15 cellular contexts compared by ENCODE assay signal in the genomic region with DNA sequence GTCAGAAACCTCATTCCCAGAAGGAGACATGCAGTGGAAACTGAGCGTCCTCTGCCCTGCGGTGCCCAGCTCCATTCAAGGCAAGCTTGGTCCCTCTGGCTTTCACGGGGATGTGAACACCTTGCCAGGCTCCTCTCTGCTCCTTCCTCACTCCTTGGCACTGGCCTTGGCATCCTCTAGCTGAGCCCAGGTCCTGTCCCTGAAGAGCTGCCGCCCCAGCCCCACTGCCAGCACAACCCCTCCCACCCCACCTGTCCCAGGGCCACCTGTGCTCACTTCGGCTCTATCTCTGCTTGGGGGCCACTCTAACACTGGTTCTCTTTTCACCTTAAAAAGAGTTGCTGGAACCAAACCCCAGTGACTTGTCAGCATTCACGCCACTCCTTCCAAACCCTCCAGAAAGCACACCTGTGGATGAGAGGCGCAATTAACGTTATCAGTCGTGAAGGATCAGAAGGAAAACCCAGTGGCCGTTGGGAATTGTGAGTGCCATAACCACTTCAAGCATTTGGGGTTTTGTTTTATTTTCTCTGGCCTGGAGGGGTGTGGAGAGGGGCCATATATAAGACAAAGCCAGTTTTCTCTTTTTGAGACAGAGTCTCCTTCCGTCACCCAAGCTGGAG.
DNase-seq lines count a peak whose midpoint lies in the region; ATAC-seq and TF ChIP-seq lines count a peak whose summit lies in the region.
"Had no signal": no experiment of that assay in that cellular context is flagged by ENCODE, and none has a peak within 500 bp of the region (broad histone marks: within the 10 kb centered on the region; RNA-seq: fewer than 3 reads in every experiment).

No MANE protein-coding gene starts in this region.

- WGBS in trophoblast cell (ENCODE audit: extremely low coverage, insufficient coverage, insufficient read length) = no CpG with 5 or more reads among the region's 11 CpGs

- peaks cover 2% of the 10 kb centered on the region for H3K79me2 ChIP-seq in trophoblast cell (ENCODE audit: control insufficient read depth, insufficient read depth, low read length, poor library complexity)

- peak overlapping the region; percentile 7 for H4K91ac ChIP-seq in trophoblast cell (ENCODE audit: low read depth, low read length)

- H3K4me2 ChIP-seq in trophoblast cell (ENCODE audit: low read length) = no peak overlapping the region

- H4K8ac ChIP-seq in trophoblast cell (ENCODE audit: low read depth, low read length) = no peak overlapping the region

- POLR2A ChIA-PET in activated CD4-positive, alpha-beta T cell treated with anti-CD3 and anti-CD28 coated beads, Interleukin-2, amount 10 ng/mL, durations not matched to agents 7 days and 5 days (lab: Charles Lee) = no interaction called here

- no peak overlapping the region for H2BK5ac ChIP-seq in trophoblast cell (ENCODE audit: low read depth, low read length, poor library complexity)

- H4K12ac ChIP-seq in trophoblast cell (ENCODE audit: low read depth, low read length) = no peak overlapping the region

- H2BK120ac ChIP-seq in trophoblast cell (ENCODE audit: insufficient read depth, low read length, poor library complexity) = no peak overlapping the region

- no peaks in the 10 kb centered on the region for H3K9me3 ChIP-seq in colonic mucosa
- no peaks in the 10 kb centered on the region for H3K9me3 ChIP-seq in left lung
- H3K9me3 ChIP-seq in trophoblast cell (ENCODE audit: insufficient read depth, low read depth, low read length) = no peaks in the 10 kb centered on the region

- H3K36me3 Mint-ChIP-seq in activated CD4-positive, alpha-beta T cell treated with anti-CD3 and anti-CD28 coated beads, Interleukin-2, amount 10 ng/mL, durations not matched to agents 7 days and 5 days (ENCODE audit: low read depth) = no peaks in the 10 kb centered on the region

- H3K9ac ChIP-seq in colonic mucosa (ENCODE audit: low read depth in 2 of 2, low read length in 2 of 2) = peak overlapping the region in 1 of 2 donors; percentile 10
- no peak overlapping the region for H3K9ac ChIP-seq in trophoblast cell (ENCODE audit: low read length)

- no peak overlapping the region for H3K4me3 Mint-ChIP-seq in activated CD4-positive, alpha-beta T cell treated with anti-CD3 and anti-CD28 coated beads, Interleukin-2, amount 10 ng/mL, durations not matched to agents 7 days and 5 days
- H3K4me3 Mint-ChIP-seq: B cell; CD4-positive, alpha-beta T cell; GM23338; H9 had no signal

- intact Hi-C loops in colonic mucosa (cut with DNase I) = loop anchor here (5.0 kb wide), 1 partner anchor 100 kb away; no protein-coding TSS in a partner anchor
- intact Hi-C loops in left lung (cut with DNase I) = loop anchor here in 1 of 2 donors (10.0 kb wide), 1 partner anchor 97 kb away; no protein-coding TSS in a partner anchor

- no peaks in the 10 kb centered on the region for H3K36me3 ChIP-seq in colonic mucosa
- no peaks in the 10 kb centered on the region for H3K36me3 ChIP-seq in left lung
- H3K36me3 ChIP-seq in trophoblast cell (ENCODE audit: control insufficient read depth in 1 of 2, insufficient read depth in 2 of 2, low read length in 2 of 2) = no peaks in the 10 kb centered on the region

- peak overlapping the region; percentile 41 for H3K27ac Mint-ChIP-seq in activated CD4-positive, alpha-beta T cell treated with anti-CD3 and anti-CD28 coated beads, Interleukin-2, amount 10 ng/mL, durations not matched to agents 7 days and 5 days
- H3K27ac Mint-ChIP-seq: B cell; CD4-positive, alpha-beta T cell; GM23338; H9 had no signal

- H3K27ac ChIP-seq in colonic mucosa (peak overlapping the region; percentile 22), left lung (no peak overlapping the region), trophoblast cell (ENCODE audit: low read depth, low read length) (no peak overlapping the region)

- no peaks in the 10 kb centered on the region for H3K4me1 ChIP-seq in colonic mucosa
- H3K4me1 ChIP-seq in left lung = peaks cover 0 to 9% of the 10 kb centered on the region in 2 donors
- H3K4me1 ChIP-seq in trophoblast cell (ENCODE audit: control insufficient read depth in 1 of 2, insufficient read depth in 2 of 2, low read length in 2 of 2) = peaks cover 16 to 17% of the 10 kb centered on the region in 2 experiments

- H3K79me1 ChIP-seq in trophoblast cell (ENCODE audit: low read length) = peaks cover 12% of the 10 kb centered on the region

- H3K27me3 ChIP-seq in colonic mucosa = no peaks in the 10 kb centered on the region
- no peaks in the 10 kb centered on the region for H3K27me3 ChIP-seq in left lung
- H3K27me3 ChIP-seq in trophoblast cell (ENCODE audit: insufficient read depth, low read length) = no peaks in the 10 kb centered on the region

- no peak for DNase-seq in activated CD4-positive, alpha-beta T cell treated with anti-CD3 and anti-CD28 coated beads, Interleukin-2, amount 10 ng/mL, durations not matched to agents 7 days and 5 days
- no peak for DNase-seq in activated CD4-positive, alpha-beta T cell treated with anti-CD3 and anti-CD28 coated beads for 4 hours
- peak; percentile 34 for DNase-seq in colonic mucosa
- no peak for DNase-seq in left lung
- no peak for DNase-seq in trophoblast cell
- DNase-seq in putamen (ENCODE audit: low spot score) = no peak
- DNase-seq: C1 segment of cervical spinal cord; Calu3; CD4-positive, alpha-beta T cell; DMS 273 treated with DMSO at 0.1 percent for 48 hours; EL; H9 had no signal

- H2BK12ac ChIP-seq in trophoblast cell (ENCODE audit: low read length) = no peak overlapping the region

- no peaks in the 10 kb centered on the region for H3K4me1 Mint-ChIP-seq in activated CD4-positive, alpha-beta T cell treated with anti-CD3 and anti-CD28 coated beads, Interleukin-2, amount 10 ng/mL, durations not matched to agents 7 days and 5 days
- H3K4me1 Mint-ChIP-seq: B cell had no signal

- no peak for TF ChIP-seq POLR2A in GM18505 (IDR thresholded peaks at IDR 0.05; ENCODE audit: borderline replicate concordance, extremely low read depth, insufficient read depth, insufficient read length)

- H2AK5ac ChIP-seq in trophoblast cell (ENCODE audit: low read length) = no peak overlapping the region

- H3K4ac ChIP-seq in trophoblast cell (ENCODE audit: low read depth, low read length) = no peak overlapping the region

- no peak overlapping the region for H3K14ac ChIP-seq in trophoblast cell (ENCODE audit: low read length)

- no peak overlapping the region for H3K23ac ChIP-seq in trophoblast cell (ENCODE audit: low read length)

- ATAC-seq in left lung (peak; percentile 4), GM18505 (IDR thresholded peaks at IDR 0.05; ENCODE audit: unreplicated experiment) (no peak)
- ATAC-seq: GM23338 had no signal

- no peak overlapping the region for H2AFZ ChIP-seq in trophoblast cell (ENCODE audit: insufficient read depth, low read length, poor library complexity)
- H2AFZ ChIP-seq: GM23338 had no signal

- CTCF ChIA-PET in activated CD4-positive, alpha-beta T cell treated with anti-CD3 and anti-CD28 coated beads, Interleukin-2, amount 10 ng/mL, durations not matched to agents 7 days and 5 days (lab: Charles Lee) = no interaction called here

- peak overlapping the region; percentile 33 for H3K18ac ChIP-seq in trophoblast cell (ENCODE audit: low read length)

- H3K4me3 ChIP-seq in colonic mucosa (no peak overlapping the region), left lung (no peak overlapping the region), trophoblast cell (ENCODE audit: low read depth, low read length) (no peak overlapping the region)
- H3K4me3 ChIP-seq: GM23338 had no signal

- H3K9me3 Mint-ChIP-seq in activated CD4-positive, alpha-beta T cell treated with anti-CD3 and anti-CD28 coated beads, Interleukin-2, amount 10 ng/mL, durations not matched to agents 7 days and 5 days = no peaks in the 10 kb centered on the region
- H3K9me3 Mint-ChIP-seq: CD4-positive, alpha-beta T cell; H9 had no signal

- peaks cover 18% of the 10 kb centered on the region for H3K27me3 Mint-ChIP-seq in activated CD4-positive, alpha-beta T cell treated with anti-CD3 and anti-CD28 coated beads, Interleukin-2, amount 10 ng/mL, durations not matched to agents 7 days and 5 days
- H3K27me3 Mint-ChIP-seq: CD4-positive, alpha-beta T cell had no signal

- no peak for TF ChIP-seq CTCF in colonic mucosa (IDR thresholded peaks at IDR 0.05)
- no peak for TF ChIP-seq CTCF in left lung (IDR thresholded peaks at IDR 0.05)
